In the genomic region with DNA sequence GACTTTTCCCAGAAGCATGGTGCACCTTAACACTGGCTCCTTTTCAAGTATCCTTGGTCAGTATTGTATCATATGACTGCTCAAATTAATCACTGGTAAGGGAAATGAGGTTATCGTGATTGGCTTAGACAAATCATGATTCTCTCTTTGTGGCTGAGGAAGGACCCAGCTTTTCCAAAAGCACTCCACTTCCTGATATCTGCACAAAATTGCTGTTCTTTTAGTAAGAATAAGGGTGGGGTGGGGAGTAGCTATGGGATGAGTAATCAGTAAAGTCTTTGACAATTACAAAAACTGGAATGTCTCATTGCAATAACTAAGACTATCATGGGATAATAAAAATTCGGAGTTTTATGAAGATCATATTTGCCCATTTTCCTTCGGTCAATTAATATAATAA, we compare ENCODE assay signal across 19 cellular contexts. TPM values are rescaled to one million over a fixed set of nuclear protein-coding genes. Genes with fewer than 3 reads are reported as not detected.
DNase-seq lines count a peak whose midpoint lies in the region; ATAC-seq and TF ChIP-seq lines count a peak whose summit lies in the region.
"Had no signal": no experiment of that assay in that cellular context is flagged by ENCODE, and none has a peak within 500 bp of the region (broad histone marks: within the 10 kb centered on the region; RNA-seq: fewer than 3 reads in every experiment).

No MANE protein-coding gene starts in this region.

- POLR2A ChIA-PET in MCF 10A (lab: Yijun Ruan, JAX): interaction anchor here (1.8 kb wide), 1 partner anchor 15 kb away, joined by 7 read pairs; a partner anchor contains a TSS

- peaks cover 12% of the 10 kb centered on the region for H3K4me1 Mint-ChIP-seq in MCF 10A (ENCODE audit: insufficient read depth, unreplicated experiment)
- H3K4me1 Mint-ChIP-seq: CD4-positive, alpha-beta memory T cell had no signal

- no peaks in the 10 kb centered on the region for H3K79me2 ChIP-seq in mammary epithelial cell (ENCODE audit: insufficient read depth, low read length)
- H3K79me2 ChIP-seq in osteoblast (ENCODE audit: insufficient read depth, low read length): no peaks in the 10 kb centered on the region

- dilution Hi-C loops in mammary epithelial cell (cut with HindIII; ENCODE audit: low sequenced_read_pairs): no loop called here

- no peaks in the 10 kb centered on the region for H3K36me3 Mint-ChIP-seq in MCF 10A (ENCODE audit: insufficient read depth, unreplicated experiment)
- H3K36me3 Mint-ChIP-seq: CD14-positive monocyte; CD4-positive, alpha-beta memory T cell had no signal

- no peak overlapping the region for H3K27ac Mint-ChIP-seq in MCF 10A (ENCODE audit: low read depth, unreplicated experiment)
- H3K27ac Mint-ChIP-seq: CD14-positive monocyte; CD4-positive, alpha-beta memory T cell had no signal

- H3K9me3 ChIP-seq in mammary epithelial cell (replicated peaks; ENCODE audit: insufficient read depth, low read length) (peaks cover 4% of the 10 kb centered on the region), osteoblast (ENCODE audit: low read depth, low read length) (peaks cover 4% of the 10 kb centered on the region), MG63 (no peaks in the 10 kb centered on the region)
- H3K9me3 ChIP-seq: A549, BLaER1, HAP-1 had no signal

- H3K36me3 ChIP-seq in mammary epithelial cell (ENCODE audit: insufficient read depth, low read length): no peaks in the 10 kb centered on the region
- no peaks in the 10 kb centered on the region for H3K36me3 ChIP-seq in osteoblast (ENCODE audit: insufficient read depth, low read length)
- H3K36me3 ChIP-seq in MG63: no peaks in the 10 kb centered on the region
- H3K36me3 ChIP-seq: BLaER1, HAP-1 had no signal

- H3K4me2 ChIP-seq in mammary epithelial cell (ENCODE audit: insufficient read depth, low read depth, low read length) (no peak overlapping the region), osteoblast (ENCODE audit: insufficient read depth, low read length) (no peak overlapping the region)
- H3K4me2 ChIP-seq: A549, BLaER1 had no signal

- no peak overlapping the region for H3K27ac ChIP-seq in mammary epithelial cell (ENCODE audit: insufficient read depth, low read depth, low read length)
- no peak overlapping the region for H3K27ac ChIP-seq in osteoblast (ENCODE audit: low read depth, low read length)
- H3K27ac ChIP-seq: 22Rv1, A549, BLaER1 had no signal

- no peak overlapping the region for H3K9ac ChIP-seq in mammary epithelial cell (ENCODE audit: insufficient read depth, low read length)
- H3K9ac ChIP-seq: BLaER1 had no signal

- 92% methylated on average over 3 of the region's 3 CpGs for WGBS in mammary epithelial cell (ENCODE audit: low coverage, missing lambda C conversion rate)

- intact Hi-C loops in mammary epithelial cell (cut with micrococcal nuclease) (no loop called here), MCF 10A (cut with micrococcal nuclease) (no loop called here)

- H3K27me3 Mint-ChIP-seq in MCF 10A (ENCODE audit: insufficient read depth, unreplicated experiment): peaks cover 7% of the 10 kb centered on the region

- H2AFZ ChIP-seq in mammary epithelial cell (ENCODE audit: low read depth, low read length) (no peak overlapping the region), osteoblast (ENCODE audit: low read length) (no peak overlapping the region)

- in situ Hi-C loops in mammary epithelial cell (cut with MboI; ENCODE audit: low sequenced_read_pairs in 2 of 2): no loop called here

- CTCF ChIA-PET in mammary epithelial cell (lab: Charles Lee; ENCODE audit: low non-redundant PET): no interaction called here
- CTCF ChIA-PET in MCF 10A (lab: Yijun Ruan, JAX): interaction anchor here (0.6 to 1.2 kb wide), 5 partner anchors 13 to 1479 kb away, joined by 3 to 5 read pairs (median 3); no protein-coding TSS in a partner anchor

- no peak overlapping the region for H3K4me3 Mint-ChIP-seq in MCF 10A (ENCODE audit: unreplicated experiment)
- H3K4me3 Mint-ChIP-seq: CD14-positive monocyte; CD4-positive, alpha-beta memory T cell had no signal

- BruUV-seq in mammary epithelial cell (replicated peaks; lab: Mats Ljungman, UMichigan) (no TSS peak), MCF 10A (replicated peaks; lab: Mats Ljungman, UMichigan) (no TSS peak)

- no peaks in the 10 kb centered on the region for H3K4me1 ChIP-seq in mammary epithelial cell (ENCODE audit: insufficient read depth, low read length)
- no peaks in the 10 kb centered on the region for H3K4me1 ChIP-seq in osteoblast (ENCODE audit: insufficient read depth, low read length)
- H3K4me1 ChIP-seq: A549, BLaER1, HAP-1 had no signal

- peaks cover 3% of the 10 kb centered on the region for H3K27me3 ChIP-seq in mammary epithelial cell (ENCODE audit: insufficient read depth, low read length)
- no peaks in the 10 kb centered on the region for H3K27me3 ChIP-seq in osteoblast (ENCODE audit: insufficient read depth, low read length)
- no peaks in the 10 kb centered on the region; the same call in 1 of the 2 replicates for H3K27me3 ChIP-seq in MG63
- H3K27me3 ChIP-seq: BLaER1 had no signal

- H4K20me1 ChIP-seq in mammary epithelial cell (ENCODE audit: insufficient read depth, low read length) (no peaks in the 10 kb centered on the region), osteoblast (ENCODE audit: insufficient read depth, low read length) (no peaks in the 10 kb centered on the region)
- H4K20me1 ChIP-seq: BLaER1 had no signal

- H3K4me3 ChIP-seq in mammary epithelial cell (replicated peaks in 1 of 3; ENCODE audit: insufficient read depth in 1 of 3, low read depth in 2 of 3, low read length in 3 of 3): no peak overlapping the region
- H3K4me3 ChIP-seq in epithelial cell of esophagus (ENCODE audit: low read length): no peak overlapping the region
- H3K4me3 ChIP-seq in osteoblast (ENCODE audit: insufficient read depth, low read length): no peak overlapping the region
- H3K4me3 ChIP-seq in MG63: no peak overlapping the region
- H3K4me3 ChIP-seq: A549, BLaER1, HAP-1, K562 had no signal

- ATAC-seq in HG03196 (IDR thresholded peaks at IDR 0.05; ENCODE audit: unreplicated experiment): no peak
- ATAC-seq: A549, K562 had no signal

- DNase-seq in mammary epithelial cell (peak; percentile 16), MCF 10A (ENCODE audit: unreplicated experiment) (no peak), epithelial cell of esophagus (ENCODE audit: low read depth) (peak; percentile 50), osteoblast (ENCODE audit: insufficient read length, low spot score, missing footprints) (peak; percentile 25), MG63 (no peak)
- no peak for DNase-seq in activated effector memory CD4-positive, alpha-beta T cell treated with Interleukin-2 at 50 U/mL for 16 hours
- DNase-seq: CD4-positive, alpha-beta memory T cell; DMS153; DMS79; GDM1; GOT3; IMR-90 had no signal

- no peak for TF ChIP-seq CTCF in mammary epithelial cell (conservative IDR thresholded peaks at IDR 0.05 in 1 of 2, IDR thresholded peaks at IDR 0.05 in 1 of 2; ENCODE audit: extremely low read depth in 1 of 2, insufficient read depth in 1 of 2, low read depth in 1 of 2, low read length in 2 of 2)
- no peak for TF ChIP-seq CTCF in MCF 10A (IDR thresholded peaks at IDR 0.05; ENCODE audit: unreplicated experiment)
- no peak for TF ChIP-seq CTCF in epithelial cell of esophagus (IDR thresholded peaks at IDR 0.05; ENCODE audit: insufficient read depth, low read depth, low read length, missing control alignments)
- TF ChIP-seq CTCF in osteoblast (IDR thresholded peaks at IDR 0.05; ENCODE audit: extremely low read depth, low read depth, low read length): no peak

- peaks cover 4% of the 10 kb centered on the region for H3K9me3 Mint-ChIP-seq in MCF 10A (ENCODE audit: unreplicated experiment)

RNA-seq across cellular contexts. Expression of a gene that starts 9.0 kb away (rescaled TPM):
- not detected for total RNA-seq in mammary epithelial cell
- polyA plus RNA-seq in mammary epithelial cell: 0.16 TPM
- not detected for polyA minus RNA-seq in mammary epithelial cell
- total RNA-seq in MCF 10A (2022): not detected in 2 replicates
- total RNA-seq in osteoblast: under 0.01 TPM in 1 of 2 replicates, not detected in the other
- total RNA-seq in MG63 (2014; rRNA removed; shearing (Covaris generic); ENCODE audit: low replicate concordance): not detected in 2 replicates
- total RNA-seq: CD4-positive, alpha-beta memory T cell; IMR-90; K562 had no signal
- polyA plus RNA-seq: CD14-positive monocyte; CD4-positive, alpha-beta memory T cell; K562 had no signal

RNA-seq across cellular contexts. Expression of a gene that starts 15.3 kb away (rescaled TPM):
- 10 to 100 TPM in 1 of 2 donors, 1 to 10 TPM in 1; 8.7 to 21.6 TPM for total RNA-seq in mammary epithelial cell
- 6.1 TPM for polyA plus RNA-seq in mammary epithelial cell
- polyA minus RNA-seq in mammary epithelial cell: 3.8 TPM
- total RNA-seq in MCF 10A (2022): 18.9 and 22.2 TPM in 2 replicates
- 6.9 and 8.5 TPM in 2 replicates for total RNA-seq in osteoblast
- total RNA-seq in MG63 (2014; rRNA removed; shearing (Covaris generic); ENCODE audit: low replicate concordance): 24.4 and 28.7 TPM in 2 replicates

Comparison
In these comparisons a context has a peak if more than half of its experiments do, and no peak if none do; other contexts are left out.
1. DNase-seq: peak in mammary epithelial cell (single experiment), epithelial cell of esophagus (single experiment) and osteoblast (single experiment); none in MCF 10A (single experiment), activated effector memory CD4-positive, alpha-beta T cell treated with Interleukin-2 at 50 U/mL for 16 hours (single experiment) and MG63 (single experiment).